In the genomic region with DNA sequence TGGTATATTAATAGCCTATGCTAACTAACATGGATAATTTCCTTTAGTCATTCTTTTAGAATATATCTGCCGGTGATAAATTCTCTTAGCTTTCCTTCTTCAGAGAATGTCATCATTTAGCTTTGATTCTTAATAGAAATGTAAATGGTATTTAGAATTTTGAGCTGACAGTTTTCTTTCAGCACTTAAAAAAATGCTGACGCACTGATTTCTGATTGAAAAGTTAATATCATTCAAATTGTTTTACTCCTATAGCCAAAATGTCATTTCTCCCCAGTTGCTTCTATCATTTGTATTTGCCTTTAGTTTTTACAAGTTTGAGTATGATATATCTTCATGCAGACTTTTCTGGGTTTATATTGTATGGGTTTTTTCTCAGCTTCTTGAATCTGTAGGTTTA, we compare ENCODE assay signal across 2 cellular contexts.
TF ChIP-seq lines count a peak whose summit lies in the region.

No MANE protein-coding gene starts in this region.

TF ChIP-seq in HepG2, 621 proteins besides CTCF, POLR2A, EP300 and RAD21:
- peak; percentile 91 for TF ChIP-seq MAFF (IDR thresholded peaks at IDR 0.05; ENCODE audit: low read depth, low read length)
- TF ChIP-seq MAFK (conservative IDR thresholded peaks at IDR 0.05 in 1 of 2, IDR thresholded peaks at IDR 0.05 in 1 of 2; ENCODE audit: low read length in 2 of 2) = peak; percentile 82 to 96
- no peak for TF ChIP-seq NFKB2 (CRISPR knock-in tag; IDR thresholded peaks at IDR 0.05; ENCODE audit: borderline replicate concordance)
- TF ChIP-seq MYNN (CRISPR knock-in tag; IDR thresholded peaks at IDR 0.05; ENCODE audit: low read depth) = no peak
TF ChIP-seq in HepG2: peak in this region for 2.

TF ChIP-seq in IMR-90, 13 proteins besides CTCF, POLR2A, EP300 and RAD21:
- TF ChIP-seq MAFK (IDR thresholded peaks at IDR 0.05; ENCODE audit: low read depth, low read length) (peak; percentile 88), CHD1 (IDR thresholded peaks at IDR 0.05; ENCODE audit: low read depth, low read length) (no peak), BHLHE40 (IDR thresholded peaks at IDR 0.05; ENCODE audit: low read depth, low read length) (no peak), NFE2L2 (IDR thresholded peaks at IDR 0.05; ENCODE audit: low read depth, low read length) (no peak)
TF ChIP-seq in IMR-90: peak in this region for 1.
